In genomic region chr19:3576696-3577443, GRCh38 we compare ENCODE assay signal across 9 cellular contexts. TPM values are rescaled to one million over a fixed set of nuclear protein-coding genes. Genes with fewer than 3 reads are reported as not detected.
DNase-seq lines count a peak whose midpoint lies in the region; ATAC-seq and TF ChIP-seq lines count a peak whose summit lies in the region.
"Had no signal": no experiment of that assay in that cellular context is flagged by ENCODE, and none has a peak within 500 bp of the region (broad histone marks: within the 10 kb centered on the region; RNA-seq: fewer than 3 reads in every experiment).

No MANE protein-coding gene starts in this region.

- H3K4ac ChIP-seq in IMR-90 (ENCODE audit: low read depth, low read length), result no peak overlapping the region

- peaks cover 5% of the 10 kb centered on the region for H3K4me1 ChIP-seq in IMR-90 (ENCODE audit: control insufficient read depth, insufficient read depth, low read length)
- H3K4me1 ChIP-seq in lower lobe of right lung, result peaks cover 20% of the 10 kb centered on the region

- H2AFZ ChIP-seq in IMR-90 (replicated peaks; ENCODE audit: low read length, poor library complexity), result peak overlapping the region; percentile 57

- H3K4me2 ChIP-seq in IMR-90 (ENCODE audit: low read depth, low read length), result no peak overlapping the region

- H4K8ac ChIP-seq in IMR-90 (ENCODE audit: low read depth in 2 of 2, low read length in 2 of 2), result no peak overlapping the region

- H3K9me3 ChIP-seq in IMR-90 (ENCODE audit: control insufficient read depth, insufficient read depth, low read length) (no peaks in the 10 kb centered on the region), lower lobe of right lung (no peaks in the 10 kb centered on the region)

- peak; percentile 43 for DNase-seq in IMR-90
- peak; percentile 36 for DNase-seq in epithelial cell of esophagus (ENCODE audit: low read depth)
- DNase-seq in lower lobe of right lung, result no peak
- DNase-seq in superior temporal gyrus (ENCODE audit: extremely low spot score), result peak; percentile 57
- DNase-seq in NCI-H128 (lab: John Stamatoyannopoulos, UW; ENCODE audit: unreplicated experiment), result no peak
- no peak for DNase-seq in mesenteric fat pad (ENCODE audit: low spot score)
- DNase-seq in SW 1271 (lab: John Stamatoyannopoulos, UW), result no peak

- H3K23ac ChIP-seq in IMR-90 (ENCODE audit: low read depth, low read length), result no peak overlapping the region

- dilution Hi-C loops in IMR-90 (cut with HindIII; ENCODE audit: low sequenced_read_pairs, unreplicated experiment), result no loop called here

- H4K5ac ChIP-seq in IMR-90 (ENCODE audit: low read depth, low read length), result no peak overlapping the region

- H3K9ac ChIP-seq in IMR-90 (ENCODE audit: low read depth, low read length), result no peak overlapping the region

- no peaks in the 10 kb centered on the region for H3K27me3 ChIP-seq in IMR-90 (ENCODE audit: control insufficient read depth, insufficient read depth, low read length)
- H3K27me3 ChIP-seq in lower lobe of right lung (ENCODE audit: low read depth), result no peaks in the 10 kb centered on the region

- H3K79me1 ChIP-seq in IMR-90 (ENCODE audit: low read depth in 1 of 2, low read length in 2 of 2), result peaks cover 3 to 20% of the 10 kb centered on the region in 2 experiments; a peak in 3 of 4 replicates

- no peak overlapping the region for H2AK9ac ChIP-seq in IMR-90 (replicated peaks; ENCODE audit: low read depth, low read length, poor library complexity)

- H2AK5ac ChIP-seq in IMR-90 (ENCODE audit: low read depth, low read length), result 0 out of 2 replicates have a peak overlapping the region, but pooled peaks have one; percentile 2

- peaks cover 15% of the 10 kb centered on the region; the same call in 1 of the 2 replicates for H4K20me1 ChIP-seq in IMR-90 (ENCODE audit: insufficient read depth, low read length)

- H3K4me3 ChIP-seq in IMR-90 (ENCODE audit: insufficient read depth, low read depth, low read length) (no peak overlapping the region), epithelial cell of esophagus (ENCODE audit: low read length) (no peak overlapping the region), lower lobe of right lung (peak overlapping the region; percentile 34)
- H3K4me3 ChIP-seq: lung had no signal

- intact Hi-C loops in IMR-90 (cut with micrococcal nuclease), result no loop called here
- intact Hi-C loops in lower lobe of right lung (cut with DNase I), result no loop called here

- WGBS in IMR-90 (ENCODE audit: extremely low coverage in 2 of 2, insufficient read length in 1 of 2), 2 experiments, result 51% methylated on average over 31 of the region's 78 CpGs; no CpG with 5 or more reads in 1 of the 2 experiments

- TF ChIP-seq RAD21 in IMR-90 (IDR thresholded peaks at IDR 0.05; ENCODE audit: low read length), result no peak

- TF ChIP-seq POLR2A in IMR-90 (IDR thresholded peaks at IDR 0.05; ENCODE audit: low read depth, low read length), result no peak

- no peak overlapping the region for H3K14ac ChIP-seq in IMR-90 (replicated peaks; ENCODE audit: low read depth, low read length)

- no peak overlapping the region for H3K18ac ChIP-seq in IMR-90 (ENCODE audit: low read depth, low read length)

- H3K27ac ChIP-seq in IMR-90 (ENCODE audit: insufficient read depth, low read length), result no peak overlapping the region
- H3K27ac ChIP-seq in lower lobe of right lung, result no peak overlapping the region

- H2BK15ac ChIP-seq in IMR-90 (ENCODE audit: low read depth, low read length), result no peak overlapping the region

- no peak overlapping the region for H2BK20ac ChIP-seq in IMR-90 (ENCODE audit: low read depth, low read length)

- POLR2A ChIA-PET in IMR-90 (lab: Charles Lee; ENCODE audit: unreplicated experiment), result no interaction called here

- no TSS peak for BruUV-seq in IMR-90 (replicated peaks; lab: Mats Ljungman, UMichigan)

- H4K91ac ChIP-seq in IMR-90 (ENCODE audit: insufficient read depth, low read depth, low read length), result no peak overlapping the region; the same call in 1 of the 2 replicates

- in situ Hi-C loops in IMR-90 (cut with MboI; ENCODE audit: low sequenced_read_pairs), result no loop called here

- no peak overlapping the region for H2BK5ac ChIP-seq in IMR-90 (ENCODE audit: low read depth, low read length, poor library complexity, severe bottlenecking)

- CTCF ChIA-PET in IMR-90 (lab: Yijun Ruan, JAX), result no interaction called here

- H3K36me3 ChIP-seq in IMR-90 (ENCODE audit: control insufficient read depth, insufficient read depth, low read length), result peaks cover 15% of the 10 kb centered on the region; the same call in 1 of the 2 replicates
- H3K36me3 ChIP-seq in lower lobe of right lung, result peaks cover 8% of the 10 kb centered on the region

- no peak overlapping the region for H3K56ac ChIP-seq in IMR-90 (ENCODE audit: extremely low read depth, insufficient read depth, low read length)

- no peak overlapping the region for H2BK120ac ChIP-seq in IMR-90 (ENCODE audit: low read depth, low read length)

- TF ChIP-seq CTCF in IMR-90 (conservative IDR thresholded peaks at IDR 0.05; ENCODE audit: low read depth, low read length) (no peak), epithelial cell of esophagus (IDR thresholded peaks at IDR 0.05; ENCODE audit: insufficient read depth, low read depth, low read length, missing control alignments) (no peak), lower lobe of right lung (IDR thresholded peaks at IDR 0.05) (no peak)

- ATAC-seq in IMR-90 (ENCODE audit: low read depth), result no peak
- ATAC-seq in lower lobe of right lung, result no peak
- no peak for ATAC-seq in GM21576 (IDR thresholded peaks at IDR 0.05; ENCODE audit: unreplicated experiment)

- peaks cover 13% of the 10 kb centered on the region for H3K9me1 ChIP-seq in IMR-90 (ENCODE audit: insufficient read depth, low read length)

TF ChIP-seq in IMR-90, 13 proteins besides CTCF, POLR2A, EP300 and RAD21:
- no peak for TF ChIP-seq MAZ (IDR thresholded peaks at IDR 0.05; ENCODE audit: borderline replicate concordance, low read depth, low read length)
- no peak for TF ChIP-seq CEBPB (IDR thresholded peaks at IDR 0.05; ENCODE audit: low read depth, low read length)

RNA-seq across cellular contexts. Expression of gene HMG20B, which starts 4.1 kb away (rescaled TPM):
- total RNA-seq in IMR-90 (2012; rRNA removed), result 57.5 and 59.4 TPM in 2 replicates
- polyA plus RNA-seq in IMR-90 (2012; rRNA removed), result 63.8 and 76.9 TPM in 2 replicates
- 51.1 and 68.0 TPM in 2 replicates for polyA plus RNA-seq in IMR-90 (2012; cell fraction: cytosol; rRNA removed)
- 196 and 342 TPM in 2 replicates for polyA plus RNA-seq in IMR-90 (2012; cell fraction: nucleus; rRNA removed; ENCODE audit: low replicate concordance)
- total RNA-seq in lower lobe of right lung, result 60.9 TPM
- 55.1 TPM for total RNA-seq in mesenteric fat pad

RNA-seq across cellular contexts. Expression of gene GIPC3, which starts 8.4 kb away (rescaled TPM):
- total RNA-seq in IMR-90 (2012; rRNA removed) (under 0.01 TPM in 2 replicates), lower lobe of right lung (4.2 TPM), mesenteric fat pad (1.8 TPM)
- polyA plus RNA-seq in IMR-90 (2012; rRNA removed), result 0.36 and 0.42 TPM in 2 replicates
- 0.15 and 0.29 TPM in 2 replicates for polyA plus RNA-seq in IMR-90 (2012; cell fraction: cytosol; rRNA removed)
- polyA plus RNA-seq in IMR-90 (2012; cell fraction: nucleus; rRNA removed; ENCODE audit: low replicate concordance), result 2.3 and 2.5 TPM in 2 replicates

RNA-seq across cellular contexts. Expression of gene MFSD12, which starts 19.5 kb away (rescaled TPM):
- total RNA-seq in IMR-90 (2012; rRNA removed) (20.4 and 25.0 TPM in 2 replicates), lower lobe of right lung (80.7 TPM), mesenteric fat pad (63.1 TPM)
- 77.2 and 85.1 TPM in 2 replicates for polyA plus RNA-seq in IMR-90 (2012; rRNA removed)
- polyA plus RNA-seq in IMR-90 (2012; cell fraction: cytosol; rRNA removed), result 78.7 and 92.2 TPM in 2 replicates
- polyA plus RNA-seq in IMR-90 (2012; cell fraction: nucleus; rRNA removed; ENCODE audit: low replicate concordance), result 159 and 406 TPM in 2 replicates

RNA-seq across cellular contexts. Expression of gene TBXA2R, which starts 29.8 kb away (rescaled TPM):
- total RNA-seq in IMR-90 (2012; rRNA removed) (0.28 and 0.36 TPM in 2 replicates), lower lobe of right lung (4.9 TPM), mesenteric fat pad (5.4 TPM)
- polyA plus RNA-seq in IMR-90 (2012; rRNA removed), result 2.3 and 3.6 TPM in 2 replicates
- 2.4 and 4.4 TPM in 2 replicates for polyA plus RNA-seq in IMR-90 (2012; cell fraction: cytosol; rRNA removed)
- 1.2 and 4.5 TPM in 2 replicates for polyA plus RNA-seq in IMR-90 (2012; cell fraction: nucleus; rRNA removed; ENCODE audit: low replicate concordance)

RNA-seq across cellular contexts. Expression of gene TEKTIP1, which starts 37.9 kb away (rescaled TPM):
- total RNA-seq in IMR-90 (2012; rRNA removed), result not detected in 2 replicates
- not detected in 2 replicates for polyA plus RNA-seq in IMR-90 (2012; rRNA removed)
- not detected in 2 replicates for polyA plus RNA-seq in IMR-90 (2012; cell fraction: cytosol; rRNA removed)
- 0.36 and 0.60 TPM in 2 replicates for polyA plus RNA-seq in IMR-90 (2012; cell fraction: nucleus; rRNA removed; ENCODE audit: low replicate concordance)
- total RNA-seq in lower lobe of right lung, result 2.2 TPM
- total RNA-seq in mesenteric fat pad, result 0.51 TPM

Comparison
In these comparisons a context has a peak if more than half of its experiments do, and no peak if none do; other contexts are left out.
1. DNase-seq: peak in IMR-90 (single experiment), epithelial cell of esophagus (single experiment) and superior temporal gyrus (single experiment); none in lower lobe of right lung (single experiment), NCI-H128 (single experiment), mesenteric fat pad (single experiment) and SW 1271 (0 of 2).